36 cellular contexts compared by ENCODE assay signal in the genomic region with DNA sequence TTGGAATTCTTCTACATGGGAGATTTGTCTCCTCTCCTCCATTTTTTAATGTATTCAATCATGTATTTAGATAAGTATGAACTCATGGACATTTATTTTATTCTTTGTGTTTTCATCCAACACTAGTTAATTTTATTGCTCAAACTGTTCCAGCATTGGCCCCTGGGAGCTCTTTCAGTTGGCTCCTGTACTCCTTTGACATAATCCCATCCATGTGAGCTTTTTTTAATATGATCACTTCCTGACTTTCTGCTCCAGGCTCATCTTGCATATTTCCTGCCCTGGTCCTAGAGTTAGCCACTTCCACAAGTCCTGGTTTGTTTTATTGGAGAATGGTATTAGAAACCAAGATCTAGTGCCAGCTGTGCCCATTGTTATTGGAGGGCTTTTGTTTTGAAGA.
"Had no signal": no experiment of that assay in that cellular context is flagged by ENCODE, and none has a peak within 500 bp of the region (broad histone marks: within the 10 kb centered on the region; RNA-seq: fewer than 3 reads in every experiment).

No MANE protein-coding gene starts in this region.

- H3K4me1 ChIP-seq: adrenal gland, body of pancreas, breast epithelium had no signal

- H3K27me3 Mint-ChIP-seq: activated CD4-positive, alpha-beta memory T cell treated with anti-CD3 and anti-CD28 coated beads, Interleukin-2, amount 10 ng/mL, durations not matched to agents 7 days and 5 days; activated CD4-positive, alpha-beta T cell treated with anti-CD3 and anti-CD28 coated beads, Interleukin-2, amount 10 ng/mL, durations not matched to agents 7 days and 5 days; activated CD8-positive, alpha-beta memory T cell treated with anti-CD3 and anti-CD28 coated beads, Interleukin-2, amount 10 ng/mL, durations not matched to agents 7 days and 5 days; activated naive CD8-positive, alpha-beta T cell treated with anti-CD3 and anti-CD28 coated beads for 36 hours; activated T-cell treated with anti-CD3 and anti-CD28 coated beads, Interleukin-2, amount 50 U/mL, for 24 hours; activated T-helper 17 cell treated with anti-CD3 and anti-CD28 coated beads, Interleukin-2, amount 50 U/mL, for 72 hours had no signal

- DNase-seq: activated CD4-positive, alpha-beta memory T cell treated with anti-CD3 and anti-CD28 coated beads, Interleukin-2, amount 10 ng/mL, durations not matched to agents 7 days and 5 days; activated CD4-positive, alpha-beta T cell treated with anti-CD3 and anti-CD28 coated beads for 1 hour; activated CD4-positive, alpha-beta T cell treated with anti-CD3 and anti-CD28 coated beads for 36 hours; activated CD4-positive, alpha-beta T cell treated with anti-CD3 and anti-CD28 coated beads for 48 hours; activated CD4-positive, alpha-beta T cell treated with anti-CD3 and anti-CD28 coated beads, Interleukin-2, amount 10 ng/mL, durations not matched to agents 7 days and 5 days; activated CD4-positive, alpha-beta T cell treated with anti-CD3 and anti-CD28 coated beads, Interleukin-2, amount 50 U/mL, for 48 hours; activated CD4-positive, CD25-positive, alpha-beta regulatory T cell; activated CD8-positive, alpha-beta memory T cell treated with anti-CD3 and anti-CD28 coated beads for 24 hours; activated CD8-positive, alpha-beta memory T cell treated with anti-CD3 and anti-CD28 coated beads, Interleukin-2, amount 10 ng/mL, durations not matched to agents 7 days and 5 days; activated CD8-positive, alpha-beta memory T cell treated with anti-CD3 and anti-CD28 coated beads, Interleukin-2, amount 50 U/mL, for 48 hours; activated CD8-positive, alpha-beta T cell treated with anti-CD3 and anti-CD28 coated beads, Interleukin-2, amount 10 ng/mL, durations not matched to agents 7 days and 5 days; activated effector memory CD4-positive, alpha-beta T cell treated with anti-CD3 and anti-CD28 coated beads, Interleukin-2, amount 50 U/mL, for 16 hours; activated gamma-delta T cell treated with Interleukin-2 at 50 U/mL for 16 hours; activated naive CD4-positive, alpha-beta T cell; activated naive CD4-positive, alpha-beta T cell treated with anti-CD3 and anti-CD28 coated beads for 36 hours; activated naive CD4-positive, alpha-beta T cell treated with anti-CD3 and anti-CD28 coated beads, Interleukin-2, amount 50 U/mL, for 16 hours; activated naive CD8-positive, alpha-beta T cell treated with anti-CD3 and anti-CD28 coated beads for 36 hours; activated T-cell treated with anti-CD3 and anti-CD28 coated beads, Interleukin-2, amount 50 U/mL, for 24 hours; activated T-cell treated with anti-CD3 and anti-CD28 coated beads, Interleukin-2, amount 50 U/mL, for 48 hours; adrenal gland; amniotic stem cell; aorta; body of pancreas; brain microvascular endothelial cell; central memory CD4-positive, alpha-beta T cell; T-helper 1 cell; T-helper 2 cell; T-helper 9 cell; WERI-Rb-1 had no signal

- H3K4me1 Mint-ChIP-seq: activated CD4-positive, alpha-beta T cell treated with anti-CD3 and anti-CD28 coated beads for 36 hours; activated CD4-positive, alpha-beta T cell treated with anti-CD3 and anti-CD28 coated beads, Interleukin-2, amount 10 ng/mL, durations not matched to agents 7 days and 5 days; activated CD8-positive, alpha-beta memory T cell treated with anti-CD3 and anti-CD28 coated beads, Interleukin-2, amount 10 ng/mL, durations not matched to agents 7 days and 5 days; activated naive CD8-positive, alpha-beta T cell treated with anti-CD3 and anti-CD28 coated beads for 36 hours; activated T-helper 17 cell treated with anti-CD3 and anti-CD28 coated beads, Interleukin-2, amount 50 U/mL, for 72 hours had no signal

- H3K27ac Mint-ChIP-seq: activated CD4-positive, alpha-beta memory T cell treated with anti-CD3 and anti-CD28 coated beads, Interleukin-2, amount 10 ng/mL, durations not matched to agents 7 days and 5 days; activated CD4-positive, alpha-beta T cell treated with anti-CD3 and anti-CD28 coated beads for 36 hours; activated CD4-positive, alpha-beta T cell treated with anti-CD3 and anti-CD28 coated beads, Interleukin-2, amount 10 ng/mL, durations not matched to agents 7 days and 5 days; activated CD8-positive, alpha-beta memory T cell treated with anti-CD3 and anti-CD28 coated beads, Interleukin-2, amount 10 ng/mL, durations not matched to agents 7 days and 5 days; activated CD8-positive, alpha-beta T cell treated with anti-CD3 and anti-CD28 coated beads, Interleukin-2, amount 10 ng/mL, durations not matched to agents 7 days and 5 days; activated naive CD4-positive, alpha-beta T cell treated with anti-CD3 and anti-CD28 coated beads for 36 hours; activated naive CD4-positive, alpha-beta T cell treated with anti-CD3 and anti-CD28 coated beads, Interleukin-2, amount 50 U/mL, for 72 hours; activated naive CD8-positive, alpha-beta T cell treated with anti-CD3 and anti-CD28 coated beads for 36 hours; activated T-cell treated with anti-CD3 and anti-CD28 coated beads, Interleukin-2, amount 50 U/mL, for 24 hours; activated T-helper 1 cell treated with anti-CD3 and anti-CD28 coated beads, Interleukin-12 subunit alpha, Interleukin-12 subunit beta, Interleukin-2, Interleukin-4 antibody, amounts not matched to agents 30 ng/mL and 10 ng/mL and 1 ng/mL, durations not matched to agents 14 hours and 24 hours and 36 hours; activated T-helper 17 cell treated with anti-CD3 and anti-CD28 coated beads, Interleukin-2, amount 50 U/mL, for 72 hours; T-helper 1 cell treated with Interleukin-12 subunit alpha and Interleukin-12 subunit beta and Interleukin-4 antibody, amounts not matched to agents 30 μg/mL and 1 μg/mL, for 36 hours; T-helper 2 cell treated with Interferon-gamma antibody and Interleukin-4, amounts not matched to agents 5 μg/mL and 100 μg/mL, for 36 hours; WTC11 had no signal

- H3K27me3 ChIP-seq: adrenal gland, body of pancreas, brain microvascular endothelial cell, breast epithelium had no signal

- H3K27ac ChIP-seq: adrenal gland, body of pancreas, brain microvascular endothelial cell, breast epithelium, WERI-Rb-1 had no signal

- H3K4me3 ChIP-seq: adrenal gland, body of pancreas, breast epithelium had no signal

- H3K9me3 ChIP-seq: adrenal gland, body of pancreas, breast epithelium had no signal

- H3K36me3 Mint-ChIP-seq: activated CD8-positive, alpha-beta memory T cell treated with anti-CD3 and anti-CD28 coated beads, Interleukin-2, amount 10 ng/mL, durations not matched to agents 7 days and 5 days; activated naive CD4-positive, alpha-beta T cell treated with anti-CD3 and anti-CD28 coated beads, Interleukin-2, amount 50 U/mL, for 72 hours; WTC11 had no signal

- H3K4me3 Mint-ChIP-seq: activated CD4-positive, alpha-beta memory T cell treated with anti-CD3 and anti-CD28 coated beads, Interleukin-2, amount 10 ng/mL, durations not matched to agents 7 days and 5 days; activated CD4-positive, alpha-beta T cell treated with anti-CD3 and anti-CD28 coated beads for 36 hours; activated CD4-positive, alpha-beta T cell treated with anti-CD3 and anti-CD28 coated beads, Interleukin-2, amount 10 ng/mL, durations not matched to agents 7 days and 5 days; activated CD8-positive, alpha-beta memory T cell treated with anti-CD3 and anti-CD28 coated beads, Interleukin-2, amount 10 ng/mL, durations not matched to agents 7 days and 5 days; activated CD8-positive, alpha-beta T cell treated with anti-CD3 and anti-CD28 coated beads, Interleukin-2, amount 10 ng/mL, durations not matched to agents 7 days and 5 days; activated naive CD4-positive, alpha-beta T cell treated with anti-CD3 and anti-CD28 coated beads for 36 hours; activated naive CD8-positive, alpha-beta T cell treated with anti-CD3 and anti-CD28 coated beads for 36 hours; activated T-cell treated with anti-CD3 and anti-CD28 coated beads, Interleukin-2, amount 50 U/mL, for 24 hours; activated T-helper 1 cell treated with anti-CD3 and anti-CD28 coated beads, Interleukin-12 subunit alpha, Interleukin-12 subunit beta, Interleukin-2, Interleukin-4 antibody, amounts not matched to agents 30 ng/mL and 10 ng/mL and 1 ng/mL, durations not matched to agents 14 hours and 24 hours and 36 hours; activated T-helper 17 cell treated with anti-CD3 and anti-CD28 coated beads, Interleukin-2, amount 50 U/mL, for 72 hours; T-helper 1 cell treated with Interleukin-12 subunit alpha and Interleukin-12 subunit beta and Interleukin-4 antibody, amounts not matched to agents 30 μg/mL and 1 μg/mL, for 36 hours; T-helper 2 cell treated with Interferon-gamma antibody and Interleukin-4, amounts not matched to agents 5 μg/mL and 100 μg/mL, for 36 hours; WTC11 had no signal

- H3K36me3 ChIP-seq: adrenal gland, brain microvascular endothelial cell, breast epithelium, WERI-Rb-1 had no signal
